ENCODE assay signal across 10 cellular contexts in the genomic region with DNA sequence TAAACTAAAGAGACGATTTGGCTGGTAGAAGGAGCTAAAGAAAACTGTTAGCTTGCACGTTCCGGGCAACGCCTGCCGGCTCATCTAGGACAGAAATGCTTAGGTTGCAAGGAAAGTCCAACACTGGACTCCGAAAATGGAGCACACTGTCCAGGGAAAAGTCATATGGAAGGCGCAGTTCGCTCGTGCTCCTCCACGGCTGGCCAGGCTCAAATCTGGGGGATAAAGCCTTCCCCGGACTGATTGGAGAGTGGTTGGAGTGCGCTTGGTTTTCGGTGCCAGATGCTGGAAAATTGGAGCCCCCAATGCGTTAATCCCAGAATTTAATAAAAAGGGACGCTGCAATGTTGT. TPM values are rescaled to one million over a fixed set of nuclear protein-coding genes. Genes with fewer than 3 reads are reported as not detected.
DNase-seq lines count a peak whose midpoint lies in the region; ATAC-seq, FAIRE-seq and TF ChIP-seq lines count a peak whose summit lies in the region.
"Had no signal": no experiment of that assay in that cellular context is flagged by ENCODE, and none has a peak within 500 bp of the region (broad histone marks: within the 10 kb centered on the region; RNA-seq: fewer than 3 reads in every experiment).

No MANE protein-coding gene starts in this region.

- peaks cover 41% of the 10 kb centered on the region for H3K4me1 Mint-ChIP-seq in Caco-2 (ENCODE audit: low read depth, unreplicated experiment)
- H3K4me1 Mint-ChIP-seq in activated CD4-positive, alpha-beta T cell treated with anti-CD3 and anti-CD28 coated beads, Interleukin-2, amount 10 ng/mL, durations not matched to agents 24 days and 14 days: no peaks in the 10 kb centered on the region

- peak overlapping the region; percentile 74 for H3K4me3 Mint-ChIP-seq in Caco-2 (ENCODE audit: unreplicated experiment)
- H3K4me3 Mint-ChIP-seq in activated CD4-positive, alpha-beta T cell treated with anti-CD3 and anti-CD28 coated beads, Interleukin-2, amount 10 ng/mL, durations not matched to agents 24 days and 14 days: no peak overlapping the region
- H3K4me3 Mint-ChIP-seq: T-helper 2 cell treated with Interferon-gamma antibody and Interleukin-4, amounts not matched to agents 5 μg/mL and 100 μg/mL, for 36 hours had no signal

- no peak overlapping the region for H2AFZ ChIP-seq in trophoblast cell (ENCODE audit: insufficient read depth, low read length, poor library complexity)

- TF ChIP-seq CTCF in Caco-2 (IDR thresholded peaks at IDR 0.05; ENCODE audit: insufficient read depth in 1 of 2, low read depth in 1 of 2, low read length in 1 of 2, severe bottlenecking in 1 of 2, unreplicated experiment in 1 of 2) (no peak), WERI-Rb-1 (IDR thresholded peaks at IDR 0.05; ENCODE audit: low read depth, low read length) (no peak), right atrium auricular region (IDR thresholded peaks at IDR 0.05) (no peak)

- H3K4me1 ChIP-seq in Caco-2 (peaks cover 17% of the 10 kb centered on the region), right atrium auricular region (peaks cover 0 to 13% of the 10 kb centered on the region in 2 donors), trophoblast cell (ENCODE audit: control insufficient read depth in 1 of 2, insufficient read depth in 2 of 2, low read length in 2 of 2) (peaks cover 0 to 3% of the 10 kb centered on the region in 2 experiments)

- CTCF ChIA-PET in Caco-2 (lab: Charles Lee): interaction anchor here (1.0 to 1.3 kb wide), 2 partner anchors 37 to 187 kb away, joined by 3 to 6 read pairs; no protein-coding TSS in a partner anchor

- TSS peak; percentile 32 for BruUV-seq in Caco-2 (replicated peaks; lab: Mats Ljungman, UMichigan)

- H2BK120ac ChIP-seq in trophoblast cell (ENCODE audit: insufficient read depth, low read length, poor library complexity): no peak overlapping the region

- no peak overlapping the region for H4K91ac ChIP-seq in trophoblast cell (ENCODE audit: low read depth, low read length)

- no peak overlapping the region for H3K23ac ChIP-seq in trophoblast cell (ENCODE audit: low read length)

- H3K4me3 ChIP-seq in Caco-2 (ENCODE audit: low read depth, low read length): peak overlapping the region; percentile 61
- peak overlapping the region; percentile 44 for H3K4me3 ChIP-seq in WERI-Rb-1 (ENCODE audit: low read depth, low read length)
- peak overlapping the region; percentile 40 to 53 for H3K4me3 ChIP-seq in right atrium auricular region
- H3K4me3 ChIP-seq in trophoblast cell (ENCODE audit: low read depth, low read length): peak overlapping the region; percentile 45

- H4K12ac ChIP-seq in trophoblast cell (ENCODE audit: low read depth, low read length): no peak overlapping the region

- H3K9me3 Mint-ChIP-seq in Caco-2 (ENCODE audit: unreplicated experiment): no peaks in the 10 kb centered on the region
- peaks cover 3% of the 10 kb centered on the region for H3K9me3 Mint-ChIP-seq in activated CD4-positive, alpha-beta T cell treated with anti-CD3 and anti-CD28 coated beads, Interleukin-2, amount 10 ng/mL, durations not matched to agents 24 days and 14 days
- H3K9me3 Mint-ChIP-seq: T-helper 2 cell treated with Interferon-gamma antibody and Interleukin-4, amounts not matched to agents 5 μg/mL and 100 μg/mL, for 36 hours had no signal

- peak overlapping the region; percentile 67 for H3K4me2 ChIP-seq in trophoblast cell (ENCODE audit: low read length)

- WGBS in trophoblast cell (ENCODE audit: extremely low coverage, insufficient coverage, insufficient read length): no CpG with 5 or more reads among the region's 15 CpGs

- no peak overlapping the region for H3K4ac ChIP-seq in trophoblast cell (ENCODE audit: low read depth, low read length)

- no peaks in the 10 kb centered on the region for H3K79me2 ChIP-seq in trophoblast cell (ENCODE audit: control insufficient read depth, insufficient read depth, low read length, poor library complexity)

- POLR2A ChIA-PET in Caco-2 (lab: Charles Lee): interaction anchor here (1.1 kb wide), 1 partner anchor 19 kb away, joined by 6 read pairs; no protein-coding TSS in a partner anchor

- no peak overlapping the region for H2AK5ac ChIP-seq in trophoblast cell (ENCODE audit: low read length)

- no peak overlapping the region for H3K9ac ChIP-seq in trophoblast cell (ENCODE audit: low read length)

- H3K27ac Mint-ChIP-seq in Caco-2 (ENCODE audit: unreplicated experiment): peak overlapping the region; percentile 8
- no peak overlapping the region for H3K27ac Mint-ChIP-seq in activated CD4-positive, alpha-beta T cell treated with anti-CD3 and anti-CD28 coated beads, Interleukin-2, amount 10 ng/mL, durations not matched to agents 24 days and 14 days
- H3K27ac Mint-ChIP-seq: T-helper 2 cell treated with Interferon-gamma antibody and Interleukin-4, amounts not matched to agents 5 μg/mL and 100 μg/mL, for 36 hours had no signal

- H3K14ac ChIP-seq in trophoblast cell (ENCODE audit: low read length): no peak overlapping the region

- H2BK12ac ChIP-seq in trophoblast cell (ENCODE audit: low read length): no peak overlapping the region

- H3K27ac ChIP-seq in WERI-Rb-1: no peak overlapping the region
- H3K27ac ChIP-seq in right atrium auricular region: peak overlapping the region; percentile 18 to 68
- H3K27ac ChIP-seq in trophoblast cell (ENCODE audit: low read depth, low read length): no peak overlapping the region

- DNase-seq in Caco-2: no peak
- peak; percentile 11 for DNase-seq in WERI-Rb-1
- DNase-seq in right atrium auricular region (ENCODE audit: low spot score): no peak
- DNase-seq in trophoblast cell: no peak
- DNase-seq in frontal cortex (ENCODE audit: low spot score in 2 of 2): no peak
- no peak for DNase-seq in activated CD4-positive, alpha-beta T cell treated with anti-CD3 and anti-CD28 coated beads, Interleukin-2, amount 10 ng/mL, durations not matched to agents 24 days and 14 days
- no peak for DNase-seq in activated effector memory CD4-positive, alpha-beta T cell treated with anti-CD3 and anti-CD28 coated beads, Interleukin-2, amount 50 U/mL, for 16 hours
- DNase-seq: cerebellar nuclear complex had no signal

- no peaks in the 10 kb centered on the region for H3K79me1 ChIP-seq in trophoblast cell (ENCODE audit: low read length)

- no peak for FAIRE-seq in frontal cortex (lab: Jason Lieb, UNC)

- no peak for ATAC-seq in HG03460 (IDR thresholded peaks at IDR 0.05; ENCODE audit: unreplicated experiment)

- no peak overlapping the region for H2BK5ac ChIP-seq in trophoblast cell (ENCODE audit: low read depth, low read length, poor library complexity)

- no peak overlapping the region for H3K18ac ChIP-seq in trophoblast cell (ENCODE audit: low read length)

- no peaks in the 10 kb centered on the region for H3K27me3 ChIP-seq in Caco-2 (replicated peaks; ENCODE audit: control insufficient read depth, insufficient read depth, low read length)
- H3K27me3 ChIP-seq in WERI-Rb-1 (ENCODE audit: insufficient read depth, low read depth, severe bottlenecking): peaks cover 26% of the 10 kb centered on the region
- peaks cover 0 to 4% of the 10 kb centered on the region in 2 donors for H3K27me3 ChIP-seq in right atrium auricular region
- peaks cover 24% of the 10 kb centered on the region for H3K27me3 ChIP-seq in trophoblast cell (ENCODE audit: insufficient read depth, low read length)

- H3K9me3 ChIP-seq in Caco-2 (no peaks in the 10 kb centered on the region), WERI-Rb-1 (ENCODE audit: severe bottlenecking) (no peaks in the 10 kb centered on the region), right atrium auricular region (no peaks in the 10 kb centered on the region), trophoblast cell (ENCODE audit: insufficient read depth, low read depth, low read length) (no peaks in the 10 kb centered on the region)

- intact Hi-C loops in Caco-2 (cut with micrococcal nuclease; ENCODE audit: unreplicated experiment): loop anchor here (2.0 to 5.0 kb wide), 2 partner anchors 87 to 174 kb away; no protein-coding TSS in a partner anchor
- intact Hi-C loops in activated CD4-positive, alpha-beta T cell treated with anti-CD3 and anti-CD28 coated beads, Interleukin-2, amount 10 ng/mL, durations not matched to agents 24 days and 14 days (cut with micrococcal nuclease): no loop called here

- H4K8ac ChIP-seq in trophoblast cell (ENCODE audit: low read depth, low read length): no peak overlapping the region

- H3K36me3 ChIP-seq in Caco-2 (ENCODE audit: control insufficient read depth, insufficient read depth, low read length): no peaks in the 10 kb centered on the region
- H3K36me3 ChIP-seq in WERI-Rb-1: no peaks in the 10 kb centered on the region
- no peaks in the 10 kb centered on the region for H3K36me3 ChIP-seq in right atrium auricular region
- H3K36me3 ChIP-seq in trophoblast cell (ENCODE audit: control insufficient read depth in 1 of 2, insufficient read depth in 2 of 2, low read length in 2 of 2): no peaks in the 10 kb centered on the region

- no peaks in the 10 kb centered on the region for H3K27me3 Mint-ChIP-seq in Caco-2 (ENCODE audit: insufficient read depth, unreplicated experiment)
- H3K27me3 Mint-ChIP-seq in activated CD4-positive, alpha-beta T cell treated with anti-CD3 and anti-CD28 coated beads, Interleukin-2, amount 10 ng/mL, durations not matched to agents 24 days and 14 days: peaks cover 40% of the 10 kb centered on the region

- H3K36me3 Mint-ChIP-seq in Caco-2 (ENCODE audit: insufficient read depth, unreplicated experiment): no peaks in the 10 kb centered on the region
- H3K36me3 Mint-ChIP-seq in activated CD4-positive, alpha-beta T cell treated with anti-CD3 and anti-CD28 coated beads, Interleukin-2, amount 10 ng/mL, durations not matched to agents 24 days and 14 days (ENCODE audit: low read depth): no peaks in the 10 kb centered on the region

RNA-seq across cellular contexts. Expression of a gene that starts 0.9 kb away (rescaled TPM):
- 16.0 and 18.0 TPM in 2 replicates for total RNA-seq in Caco-2 (2022)
- 1 to 10 TPM; 1.1 to 2.2 TPM for total RNA-seq in right atrium auricular region
- polyA plus RNA-seq in trophoblast cell (2013): 0.10 and 0.14 TPM in 2 replicates
- 37.1 TPM for total RNA-seq in frontal cortex
- not detected in 2 replicates for total RNA-seq in activated CD4-positive, alpha-beta T cell treated with anti-CD3 and anti-CD28 coated beads, Interleukin-2, amount 10 ng/mL, durations not matched to agents 24 days and 14 days

Comparison
In these comparisons a context has a peak if more than half of its experiments do, and no peak if none do; other contexts are left out.
1. H3K27ac ChIP-seq: peak in right atrium auricular region (2 of 2); none in WERI-Rb-1 (single experiment) and trophoblast cell (single experiment).
2. Peak in every context shown above with its lines, with median percentiles within 50 percentile points of each other: H3K4me3 ChIP-seq.